In the genomic region with DNA sequence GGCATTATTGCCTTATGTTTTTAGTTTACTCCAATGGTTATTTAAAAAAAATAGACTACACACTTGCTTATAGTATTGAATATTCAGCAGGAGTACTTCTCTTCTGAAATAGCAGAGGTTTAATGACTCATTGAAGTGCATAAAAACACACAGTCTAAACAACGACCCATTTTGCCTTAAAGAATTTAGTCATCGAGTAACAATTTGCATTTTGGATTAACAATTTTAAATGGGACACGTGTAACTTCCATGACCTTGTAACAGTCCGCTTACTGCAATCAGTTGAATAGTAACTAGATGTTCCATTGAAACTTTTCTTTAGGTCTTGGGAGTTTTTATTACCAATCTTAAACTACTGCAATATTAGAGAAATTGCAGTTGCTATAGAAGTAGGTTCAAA, we compare ENCODE assay signal across 30 cellular contexts. TPM values are rescaled to one million over a fixed set of nuclear protein-coding genes. Genes with fewer than 3 reads are reported as not detected.
A peak's percentile ranks its signal among the peaks of the same experiment; 100 is the strongest.
DNase-seq lines count a peak whose midpoint lies in the region; ATAC-seq, FAIRE-seq and TF ChIP-seq lines count a peak whose summit lies in the region.
"Had no signal": no experiment of that assay in that cellular context is flagged by ENCODE, and none has a peak within 500 bp of the region (broad histone marks: within the 10 kb centered on the region; RNA-seq: fewer than 3 reads in every experiment).

No MANE protein-coding gene starts in this region.

- peak overlapping the region in 1 of 2 donors; percentile 2 for H3K4me3 ChIP-seq in kidney (ENCODE audit: low read length in 2 of 2)
- H3K4me3 ChIP-seq: heart right ventricle, sigmoid colon, suprapubic skin had no signal

- no peaks in the 10 kb centered on the region for H3K9me3 ChIP-seq in kidney (ENCODE audit: control insufficient read depth in 1 of 2, low read length in 2 of 2)
- H3K9me3 ChIP-seq: heart right ventricle, neutrophil, sigmoid colon, suprapubic skin had no signal

- H3K27ac Mint-ChIP-seq in HFFc6 = peak overlapping the region; percentile 89
- H3K27ac Mint-ChIP-seq: activated T-cell treated with anti-CD3 and anti-CD28 coated beads, Interleukin-2, amount 50 U/mL, for 24 hours; CD4-positive, alpha-beta T cell; stimulated activated naive B cell treated with anti-CD40 and anti-IgM and Interleukin-4, amounts not matched to agents 10 μg/mL and 1 μg/mL and 100 μg/mL, for 72 hours had no signal

- H3K4me1 ChIP-seq in kidney (ENCODE audit: control insufficient read depth in 1 of 2, insufficient read depth in 1 of 2, low read depth in 1 of 2, low read length in 2 of 2) = peaks cover 14 to 29% of the 10 kb centered on the region in 2 donors
- H3K4me1 ChIP-seq: heart right ventricle, sigmoid colon, suprapubic skin had no signal

- ATAC-seq in HG03045 (IDR thresholded peaks at IDR 0.05; ENCODE audit: unreplicated experiment) (no peak), GM21515 (IDR thresholded peaks at IDR 0.05; ENCODE audit: unreplicated experiment) (no peak), HG03135 (IDR thresholded peaks at IDR 0.05; ENCODE audit: unreplicated experiment) (no peak)
- ATAC-seq: heart right ventricle; left colon; stimulated activated naive B cell treated with anti-CD40 and anti-IgM and Interleukin-4, amounts not matched to agents 10 μg/mL and 1 μg/mL and 100 μg/mL, for 72 hours had no signal

- FAIRE-seq in kidney (lab: Jason Lieb, UNC) = peak; percentile 97
- FAIRE-seq: GM12892 had no signal

- intact Hi-C loops in kidney (cut with DNase I) = no loop called here

- no peak for TF ChIP-seq CTCF in HFFc6 (IDR thresholded peaks at IDR 0.05)
- TF ChIP-seq CTCF in kidney (IDR thresholded peaks at IDR 0.05; ENCODE audit: borderline replicate concordance, extremely low read depth, insufficient read depth) = no peak

- DNase-seq in AG08395 (ENCODE audit: low spot score) (peak; percentile 33), HFFc6 (peak; percentile 83), astrocyte of the hippocampus (ENCODE audit: low read depth, low spot score) (peak; percentile 40), kidney (no peak), MV-4-11 (lab: John Stamatoyannopoulos, UW) (no peak)
- DNase-seq: activated CD4-positive, alpha-beta T cell treated with anti-CD3 and anti-CD28 coated beads for 48 hours; activated T-cell treated with anti-CD3 and anti-CD28 coated beads, Interleukin-2, amount 50 U/mL, for 24 hours; AML-193; brain microvascular endothelial cell; CD4-positive, alpha-beta T cell; heart right ventricle; KBM-7; left colon; mesendoderm; MM.1S; NCI-H1417 treated with DMSO at 0.1 percent for 48 hours; NCI-H2081; NCI-H446 treated with DMSO at 0.1 percent for 48 hours; OCI-M1; sigmoid colon; stimulated activated CD4-positive, alpha-beta T cell treated with anti-CD3 and anti-CD28 coated beads, Interleukin-15, amount 100 ng/mL, for 24 hours; stimulated activated naive B cell treated with anti-CD40 and anti-IgM and Interleukin-4, amounts not matched to agents 10 μg/mL and 1 μg/mL and 100 μg/mL, for 72 hours had no signal

- peaks cover 97% of the 10 kb centered on the region for H3K4me1 Mint-ChIP-seq in HFFc6 (ENCODE audit: low read depth)
- H3K4me1 Mint-ChIP-seq: stimulated activated naive B cell treated with anti-CD40 and anti-IgM and Interleukin-4, amounts not matched to agents 10 μg/mL and 1 μg/mL and 100 μg/mL, for 72 hours had no signal

- H3K9ac ChIP-seq in kidney (ENCODE audit: low read length in 2 of 2) = no peak overlapping the region

- no peaks in the 10 kb centered on the region for H3K36me3 ChIP-seq in kidney (ENCODE audit: control insufficient read depth in 1 of 2, insufficient read depth in 2 of 2, low read length in 2 of 2)
- H3K36me3 ChIP-seq: brain microvascular endothelial cell, heart right ventricle, neutrophil, sigmoid colon, suprapubic skin had no signal

- peak overlapping the region; percentile 64 for H3K4me3 Mint-ChIP-seq in HFFc6
- H3K4me3 Mint-ChIP-seq: activated T-cell treated with anti-CD3 and anti-CD28 coated beads, Interleukin-2, amount 50 U/mL, for 24 hours; CD4-positive, alpha-beta T cell; stimulated activated naive B cell treated with anti-CD40 and anti-IgM and Interleukin-4, amounts not matched to agents 10 μg/mL and 1 μg/mL and 100 μg/mL, for 72 hours had no signal

- 0 out of 2 replicates have a peak, but pooled peaks cover under 1% of the 10 kb centered on the region for H3K9me3 Mint-ChIP-seq in HFFc6
- H3K9me3 Mint-ChIP-seq: activated T-cell treated with anti-CD3 and anti-CD28 coated beads, Interleukin-2, amount 50 U/mL, for 24 hours; CD4-positive, alpha-beta T cell had no signal

- no peaks in the 10 kb centered on the region; the same call in none of the 2 replicates for H3K27me3 Mint-ChIP-seq in HFFc6 (ENCODE audit: insufficient read depth)

- peaks cover 17% of the 10 kb centered on the region for H3K36me3 Mint-ChIP-seq in HFFc6 (ENCODE audit: low read depth)
- H3K36me3 Mint-ChIP-seq: stimulated activated naive B cell treated with anti-CD40 and anti-IgM and Interleukin-4, amounts not matched to agents 10 μg/mL and 1 μg/mL and 100 μg/mL, for 72 hours had no signal

- H3K27ac ChIP-seq in kidney (ENCODE audit: low read depth in 2 of 2, low read length in 2 of 2) = peak overlapping the region; percentile 39 to 49
- H3K27ac ChIP-seq: brain microvascular endothelial cell, heart right ventricle, neutrophil, sigmoid colon, suprapubic skin, VCaP had no signal

RNA-seq across cellular contexts. Expression of a gene that starts 9.0 kb away (rescaled TPM):
- 100 to 1,000 TPM in 2 of 6 experiments, 10 to 100 TPM in 4; 65.7 to 106 (median 93.3) TPM for total RNA-seq in HFFc6 (2021; fragmentation: NEBNext Ultra II Directional; extraction: Animal tissue kit (Norgen Biotek cat#: 25700))
- total RNA-seq in kidney = 18.6 TPM
- polyA plus RNA-seq in kidney (ENCODE audit: insufficient read depth, low read depth, low replicate concordance) = 1.6 TPM
- total RNA-seq: CD4-positive, alpha-beta T cell; myocyte had no signal

Comparison
In these comparisons a context has a peak if more than half of its experiments do, and no peak if none do; other contexts are left out.
1. DNase-seq: peak in AG08395 (single experiment), HFFc6 (single experiment) and astrocyte of the hippocampus (single experiment); none in kidney (single experiment) and MV-4-11 (single experiment).